7 cellular contexts compared by ENCODE assay signal in genomic region chr7:151082151-151083070, GRCh38. TPM values are rescaled to one million over a fixed set of nuclear protein-coding genes. Genes with fewer than 3 reads are reported as not detected.
DNase-seq lines count a peak whose midpoint lies in the region; ATAC-seq lines count a peak whose summit lies in the region.

No MANE protein-coding gene starts in this region.

- H3K4me1 Mint-ChIP-seq in activated T-helper 17 cell treated with anti-CD3 and anti-CD28 coated beads, Interleukin-2, amount 50 U/mL, for 72 hours: peaks cover 15% of the 10 kb centered on the region
- peaks cover 64% of the 10 kb centered on the region for H3K4me1 Mint-ChIP-seq in stimulated activated naive CD8-positive, alpha-beta T cell treated with anti-CD3 and anti-CD28 coated beads, Interleukin-15, amount 100 ng/mL, for 72 hours

- ATAC-seq in activated T-helper 17 cell treated with anti-CD3 and anti-CD28 coated beads, Interleukin-2, amount 50 U/mL, for 72 hours (replicated peaks): no peak
- no peak for ATAC-seq in stimulated activated naive CD8-positive, alpha-beta T cell treated with anti-CD3 and anti-CD28 coated beads, Interleukin-15, amount 100 ng/mL, for 72 hours
- no peak for ATAC-seq in HG03095 (IDR thresholded peaks at IDR 0.05; ENCODE audit: unreplicated experiment)

- no peak for DNase-seq in stimulated activated naive CD8-positive, alpha-beta T cell treated with anti-CD3 and anti-CD28 coated beads, Interleukin-15, amount 100 ng/mL, for 72 hours
- no peak for DNase-seq in stimulated activated naive CD4-positive, alpha-beta T cell (lab: John Stamatoyannopoulos, UW)
- DNase-seq in globus pallidus (ENCODE audit: low spot score): no peak

- H3K4me3 Mint-ChIP-seq in activated T-helper 17 cell treated with anti-CD3 and anti-CD28 coated beads, Interleukin-2, amount 50 U/mL, for 72 hours: peak overlapping the region; percentile 94
- H3K4me3 Mint-ChIP-seq in stimulated activated naive CD8-positive, alpha-beta T cell treated with anti-CD3 and anti-CD28 coated beads, Interleukin-15, amount 100 ng/mL, for 72 hours: peak overlapping the region; percentile 96 to 99

- H3K4me3 ChIP-seq in HUES48 (ENCODE audit: low read depth, low read length) (peak overlapping the region; percentile 65), iPS-18a (ENCODE audit: low read length) (peak overlapping the region; percentile 65)

- H3K27me3 ChIP-seq in HUES48 (ENCODE audit: control insufficient read depth, insufficient read depth, low read length): peaks cover 19% of the 10 kb centered on the region
- peaks cover 22% of the 10 kb centered on the region for H3K27me3 ChIP-seq in iPS-18a (ENCODE audit: control insufficient read depth, insufficient read depth, low read length)

- H3K27ac Mint-ChIP-seq in activated T-helper 17 cell treated with anti-CD3 and anti-CD28 coated beads, Interleukin-2, amount 50 U/mL, for 72 hours: peak overlapping the region; percentile 96
- H3K27ac Mint-ChIP-seq in stimulated activated naive CD8-positive, alpha-beta T cell treated with anti-CD3 and anti-CD28 coated beads, Interleukin-15, amount 100 ng/mL, for 72 hours: peak overlapping the region; percentile 69 to 97

- H3K36me3 Mint-ChIP-seq in activated T-helper 17 cell treated with anti-CD3 and anti-CD28 coated beads, Interleukin-2, amount 50 U/mL, for 72 hours (ENCODE audit: low read depth): peaks cover 39% of the 10 kb centered on the region

- no peaks in the 10 kb centered on the region for H3K27me3 Mint-ChIP-seq in activated T-helper 17 cell treated with anti-CD3 and anti-CD28 coated beads, Interleukin-2, amount 50 U/mL, for 72 hours
- peaks cover 18% of the 10 kb centered on the region for H3K27me3 Mint-ChIP-seq in stimulated activated naive CD8-positive, alpha-beta T cell treated with anti-CD3 and anti-CD28 coated beads, Interleukin-15, amount 100 ng/mL, for 72 hours

- H3K9me3 Mint-ChIP-seq in activated T-helper 17 cell treated with anti-CD3 and anti-CD28 coated beads, Interleukin-2, amount 50 U/mL, for 72 hours: no peaks in the 10 kb centered on the region
- H3K9me3 Mint-ChIP-seq in stimulated activated naive CD8-positive, alpha-beta T cell treated with anti-CD3 and anti-CD28 coated beads, Interleukin-15, amount 100 ng/mL, for 72 hours: no peaks in the 10 kb centered on the region

- peaks cover 37% of the 10 kb centered on the region for H3K4me1 ChIP-seq in HUES48 (ENCODE audit: control insufficient read depth, insufficient read depth, low read length)
- peaks cover 22% of the 10 kb centered on the region for H3K4me1 ChIP-seq in iPS-18a (ENCODE audit: control insufficient read depth, low read depth, low read length)

- H3K9ac ChIP-seq in HUES48 (ENCODE audit: low read depth, low read length): no peak overlapping the region
- H3K9ac ChIP-seq in iPS-18a (ENCODE audit: low read length): peak overlapping the region; percentile 16

- H3K36me3 ChIP-seq in HUES48 (ENCODE audit: control insufficient read depth, insufficient read depth, low read length) (no peaks in the 10 kb centered on the region), iPS-18a (ENCODE audit: control insufficient read depth, low read depth, low read length) (no peaks in the 10 kb centered on the region)

- H3K9me3 ChIP-seq in HUES48 (ENCODE audit: control insufficient read depth, insufficient read depth, low read length) (no peaks in the 10 kb centered on the region), iPS-18a (ENCODE audit: control insufficient read depth, low read depth, low read length) (no peaks in the 10 kb centered on the region)

- H3K27ac ChIP-seq in HUES48 (ENCODE audit: low read depth, low read length) (no peak overlapping the region), iPS-18a (ENCODE audit: low read length) (no peak overlapping the region)

RNA-seq across cellular contexts. Expression of gene TMUB1, which starts 0.9 kb away (rescaled TPM):
- 10 to 100 TPM; 72.7 to 78.4 TPM for total RNA-seq in activated T-helper 17 cell treated with anti-CD3 and anti-CD28 coated beads, Interleukin-2, amount 50 U/mL, for 72 hours

RNA-seq across cellular contexts. Expression of gene FASTK, which starts 1.8 kb away (rescaled TPM):
- 10 to 100 TPM; 63.3 to 71.1 TPM for total RNA-seq in activated T-helper 17 cell treated with anti-CD3 and anti-CD28 coated beads, Interleukin-2, amount 50 U/mL, for 72 hours

RNA-seq across cellular contexts. Expression of gene AGAP3, which starts 3.9 kb away (rescaled TPM):
- 10 to 100 TPM; 45.0 to 58.6 TPM for total RNA-seq in activated T-helper 17 cell treated with anti-CD3 and anti-CD28 coated beads, Interleukin-2, amount 50 U/mL, for 72 hours

RNA-seq across cellular contexts. Expression of gene SLC4A2, which starts 23.0 kb away (rescaled TPM):
- 100 to 1,000 TPM; 114 to 135 TPM for total RNA-seq in activated T-helper 17 cell treated with anti-CD3 and anti-CD28 coated beads, Interleukin-2, amount 50 U/mL, for 72 hours

RNA-seq across cellular contexts. Expression of gene CDK5, which starts 24.7 kb away (rescaled TPM):
- 10 to 100 TPM in 1 of 2 donors, 1 to 10 TPM in 1; 9.0 to 23.4 TPM for total RNA-seq in activated T-helper 17 cell treated with anti-CD3 and anti-CD28 coated beads, Interleukin-2, amount 50 U/mL, for 72 hours
